Comparison of ENCODE assay signal across 19 cellular contexts in genomic region chr6:91664327-91664959, GRCh38.
DNase-seq lines count a peak whose midpoint lies in the region; ATAC-seq, FAIRE-seq and TF ChIP-seq lines count a peak whose summit lies in the region.
"Had no signal": no experiment of that assay in that cellular context is flagged by ENCODE, and none has a peak within 500 bp of the region (broad histone marks: within the 10 kb centered on the region; RNA-seq: fewer than 3 reads in every experiment).

No MANE protein-coding gene starts in this region.

- H3K36me3 Mint-ChIP-seq in naive thymus-derived CD4-positive, alpha-beta T cell, result no peaks in the 10 kb centered on the region

- ATAC-seq in GM21381 (IDR thresholded peaks at IDR 0.05; ENCODE audit: unreplicated experiment) (peak; percentile 68), HG03135 (IDR thresholded peaks at IDR 0.05; ENCODE audit: unreplicated experiment) (peak; percentile 84), foreskin keratinocyte (no peak), GM21526 (IDR thresholded peaks at IDR 0.05; ENCODE audit: low FRiP score, unreplicated experiment) (no peak)
- ATAC-seq in naive thymus-derived CD4-positive, alpha-beta T cell, result no peak
- ATAC-seq: activated CD4-positive, CD25-positive, alpha-beta regulatory T cell treated with anti-CD3 and anti-CD28 coated beads, Interleukin-2, amount 50 U/mL, for 24 hours; body of pancreas; left lobe of liver had no signal

- H3K27me3 Mint-ChIP-seq in naive thymus-derived CD4-positive, alpha-beta T cell, result no peaks in the 10 kb centered on the region

- no peak overlapping the region for H3K4me3 ChIP-seq in naive thymus-derived CD4-positive, alpha-beta T cell (ENCODE audit: low read length)
- H3K4me3 ChIP-seq: body of pancreas had no signal

- no peak overlapping the region for H3K27ac ChIP-seq in foreskin keratinocyte
- no peak overlapping the region for H3K27ac ChIP-seq in naive thymus-derived CD4-positive, alpha-beta T cell (ENCODE audit: low read depth, low read length)
- H3K27ac ChIP-seq: body of pancreas, parathyroid adenoma had no signal

- no peaks in the 10 kb centered on the region for H3K9me3 ChIP-seq in naive thymus-derived CD4-positive, alpha-beta T cell (ENCODE audit: control insufficient read depth in 2 of 3, low read length in 3 of 3)
- H3K9me3 ChIP-seq: body of pancreas had no signal

- no peak for TF ChIP-seq CTCF in foreskin keratinocyte (conservative IDR thresholded peaks at IDR 0.05)

- intact Hi-C loops in naive thymus-derived CD4-positive, alpha-beta T cell (cut with micrococcal nuclease), result no loop called here

- FAIRE-seq in GM18507 (lab: Jason Lieb, UNC), result peak; percentile 44
- FAIRE-seq: GM19239 had no signal

- DNase-seq in GM18507 (ENCODE audit: extremely low spot score, insufficient read length, low read depth), result no peak
- DNase-seq in foreskin keratinocyte, result peak; percentile 2 to 26
- DNase-seq in naive thymus-derived CD4-positive, alpha-beta T cell, result no peak
- no peak for DNase-seq in activated CD4-positive, alpha-beta T cell treated with anti-CD3 and anti-CD28 coated beads, Interleukin-2, amount 50 U/mL, for 4 hours
- DNase-seq in OCI-M2 (lab: John Stamatoyannopoulos, UW; ENCODE audit: unreplicated experiment), result no peak
- DNase-seq: activated CD8-positive, alpha-beta memory T cell treated with anti-CD3 and anti-CD28 coated beads, Interleukin-2, amount 50 U/mL, for 4 hours; activated naive CD4-positive, alpha-beta T cell treated with Interleukin-2 at 50 U/mL for 16 hours; body of pancreas; DMS 273 treated with DMSO at 0.1 percent for 48 hours; NCI-H2029 treated with DMSO at 0.1 percent for 48 hours; NCI-H69; stimulated activated CD4-positive, alpha-beta T cell treated with anti-CD3 and anti-CD28 coated beads, Interleukin-12 subunit alpha, Interleukin-12 subunit beta, amount 100 ng/mL, for 4 hours had no signal

- POLR2A ChIA-PET in naive thymus-derived CD4-positive, alpha-beta T cell (lab: Charles Lee), result no interaction called here

- peaks cover 0 to 9% (median 2%) of the 10 kb centered on the region in 11 donors for H3K9me3 Mint-ChIP-seq in naive thymus-derived CD4-positive, alpha-beta T cell

- H3K36me3 ChIP-seq in naive thymus-derived CD4-positive, alpha-beta T cell (ENCODE audit: control insufficient read depth in 2 of 3, insufficient read depth in 3 of 3, low read length in 3 of 3), result no peaks in the 10 kb centered on the region

- H3K4me1 Mint-ChIP-seq in naive thymus-derived CD4-positive, alpha-beta T cell, result peaks cover 0 to 7% (median 0%) of the 10 kb centered on the region in 7 donors

- no peak overlapping the region for H3K4me3 Mint-ChIP-seq in naive thymus-derived CD4-positive, alpha-beta T cell

- no peaks in the 10 kb centered on the region for H3K4me1 ChIP-seq in foreskin keratinocyte
- H3K4me1 ChIP-seq in naive thymus-derived CD4-positive, alpha-beta T cell (ENCODE audit: control insufficient read depth in 2 of 2, insufficient read depth in 2 of 2, low read length in 2 of 2), result no peaks in the 10 kb centered on the region
- H3K4me1 ChIP-seq: body of pancreas, parathyroid adenoma had no signal

- no peaks in the 10 kb centered on the region for H3K27me3 ChIP-seq in foreskin keratinocyte
- H3K27me3 ChIP-seq in naive thymus-derived CD4-positive, alpha-beta T cell (ENCODE audit: control insufficient read depth in 2 of 2, insufficient read depth in 2 of 2, low read length in 2 of 2), result no peaks in the 10 kb centered on the region
- H3K27me3 ChIP-seq: body of pancreas had no signal

- CTCF ChIA-PET in naive thymus-derived CD4-positive, alpha-beta T cell (lab: Charles Lee), result no interaction called here

- no peak overlapping the region for H3K27ac Mint-ChIP-seq in naive thymus-derived CD4-positive, alpha-beta T cell

Comparison
In these comparisons a context has a peak if more than half of its experiments do, and no peak if none do; other contexts are left out.
1. DNase-seq: peak in foreskin keratinocyte (2 of 2); none in GM18507 (single experiment), naive thymus-derived CD4-positive, alpha-beta T cell (0 of 9), activated CD4-positive, alpha-beta T cell treated with anti-CD3 and anti-CD28 coated beads, Interleukin-2, amount 50 U/mL, for 4 hours (0 of 2) and OCI-M2 (single experiment).
2. ATAC-seq: peak in GM21381 (single experiment) and HG03135 (single experiment); none in foreskin keratinocyte (single experiment), GM21526 (single experiment) and naive thymus-derived CD4-positive, alpha-beta T cell (single experiment).